Comparison of ENCODE assay signal across 23 cellular contexts in the genomic region with DNA sequence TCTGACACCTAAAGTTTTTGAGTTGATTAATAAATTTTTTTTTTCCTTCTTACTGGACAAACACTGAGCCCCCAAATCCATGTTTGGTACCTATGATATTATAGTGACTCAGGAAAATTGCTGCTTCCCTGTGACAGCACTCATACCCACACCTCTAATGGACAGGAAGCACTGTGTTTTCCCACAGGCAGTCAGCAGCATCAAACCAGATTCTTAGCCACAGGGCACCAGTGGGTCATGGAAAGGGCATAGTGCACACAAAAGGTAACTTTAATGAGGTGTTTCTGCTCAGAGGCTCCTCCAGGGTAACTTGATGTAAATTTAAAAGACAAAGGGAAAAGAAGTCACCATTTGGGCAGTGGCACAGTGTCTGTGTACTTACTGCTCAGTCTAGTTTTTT. TPM values are rescaled to one million over a fixed set of nuclear protein-coding genes. Genes with fewer than 3 reads are reported as not detected.
DNase-seq lines count a peak whose midpoint lies in the region; ATAC-seq and TF ChIP-seq lines count a peak whose summit lies in the region.
"Had no signal": no experiment of that assay in that cellular context is flagged by ENCODE, and none has a peak within 500 bp of the region (broad histone marks: within the 10 kb centered on the region; RNA-seq: fewer than 3 reads in every experiment).

No MANE protein-coding gene starts in this region.

- H3K4me3 ChIP-seq in PC-3 (ENCODE audit: low read length) (no peak overlapping the region), esophagus squamous epithelium (no peak overlapping the region), vagina (no peak overlapping the region)
- H3K4me3 ChIP-seq: cardiac muscle cell, HAP-1, right atrium auricular region had no signal

- H3K9me3 ChIP-seq in PC-3 (ENCODE audit: low read length) (no peaks in the 10 kb centered on the region), esophagus squamous epithelium (no peaks in the 10 kb centered on the region), vagina (no peaks in the 10 kb centered on the region)
- H3K9me3 ChIP-seq: HAP-1, right atrium auricular region had no signal

- H3K9ac ChIP-seq in PC-3 (ENCODE audit: low read length), result peak overlapping the region; percentile 90

- ATAC-seq in PC-3, result peak; percentile 83
- no peak for ATAC-seq in HG03342 (IDR thresholded peaks at IDR 0.05; ENCODE audit: unreplicated experiment)
- ATAC-seq in HG03280 (IDR thresholded peaks at IDR 0.05; ENCODE audit: unreplicated experiment), result no peak
- ATAC-seq in GM19452 (IDR thresholded peaks at IDR 0.05; ENCODE audit: unreplicated experiment), result no peak
- ATAC-seq: activated naive CD8-positive, alpha-beta T cell treated with anti-CD3 and anti-CD28 coated beads, Interleukin-2, amount 50 U/mL, for 24 hours; left cardiac atrium had no signal

- peak overlapping the region; percentile 17; the same call in 1 of the 2 replicates for H3K4me2 ChIP-seq in PC-3 (ENCODE audit: low read length)

- H3K27me3 ChIP-seq in PC-3 (ENCODE audit: low read length) (no peaks in the 10 kb centered on the region), esophagus squamous epithelium (no peaks in the 10 kb centered on the region), vagina (no peaks in the 10 kb centered on the region)
- H3K27me3 ChIP-seq: cardiac muscle cell, right atrium auricular region had no signal

- no peaks in the 10 kb centered on the region for H4K20me1 ChIP-seq in PC-3 (ENCODE audit: low read length)

- H3K36me3 ChIP-seq in PC-3 (ENCODE audit: low read depth, low read length) (no peaks in the 10 kb centered on the region), esophagus squamous epithelium (no peaks in the 10 kb centered on the region), vagina (no peaks in the 10 kb centered on the region)
- H3K36me3 ChIP-seq: cardiac muscle cell, HAP-1, right atrium auricular region had no signal

- intact Hi-C loops in PC-3 (cut with micrococcal nuclease), result no loop called here
- intact Hi-C loops in esophagus squamous epithelium (cut with DNase I), result no loop called here
- intact Hi-C loops in vagina (cut with DNase I), result no loop called here

- peaks cover 18% of the 10 kb centered on the region for H3K4me1 ChIP-seq in PC-3 (ENCODE audit: insufficient read depth, low read length)
- peaks cover 0 to 36% (median 2%) of the 10 kb centered on the region in 3 donors for H3K4me1 ChIP-seq in esophagus squamous epithelium
- no peaks in the 10 kb centered on the region for H3K4me1 ChIP-seq in vagina
- H3K4me1 ChIP-seq: HAP-1, right atrium auricular region had no signal

- H3F3A ChIP-seq in PC-3 (ENCODE audit: low read length, unreplicated experiment), result no peaks in the 10 kb centered on the region

- CTCF ChIA-PET in PC-3 (lab: Charles Lee), result no interaction called here

- no peaks in the 10 kb centered on the region for H3K79me2 ChIP-seq in PC-3 (ENCODE audit: low read length)

- TF ChIP-seq POLR2A in esophagus squamous epithelium (IDR thresholded peaks at IDR 0.05), result no peak
- TF ChIP-seq POLR2A in vagina (IDR thresholded peaks at IDR 0.05), result no peak

- peak overlapping the region; percentile 97 for H3K27ac ChIP-seq in PC-3 (ENCODE audit: low read length)
- H3K27ac ChIP-seq in esophagus squamous epithelium, result peak overlapping the region in 3 of 4 donors; percentile 75 to 83 (median 78)
- no peak overlapping the region for H3K27ac ChIP-seq in vagina
- H3K27ac ChIP-seq: cardiac muscle cell, right atrium auricular region had no signal

- H2AFZ ChIP-seq in PC-3 (ENCODE audit: low read length), result no peak overlapping the region

- no peaks in the 10 kb centered on the region for H3K9me2 ChIP-seq in PC-3 (replicated peaks; ENCODE audit: low read length)

- DNase-seq in AG08395 (ENCODE audit: low spot score) (peak; percentile 28), H4 (ENCODE audit: low spot score) (peak; percentile 33), PC-3 (peak; percentile 84), esophagus squamous epithelium (lab: John Stamatoyannopoulos, UW) (no peak), vagina (ENCODE audit: extremely low spot score in 2 of 2) (no peak)
- DNase-seq: activated CD4-positive, alpha-beta T cell treated with anti-CD3 and anti-CD28 coated beads for 48 hours; activated naive CD8-positive, alpha-beta T cell treated with anti-CD3 and anti-CD28 coated beads, Interleukin-2, amount 50 U/mL, for 24 hours; DMS153; left cardiac atrium; mesenchymal stem cell; MM.1S; naive B cell; NCI-H1436; NCI-H526 treated with DMSO at 0.1 percent for 48 hours; SHP77 had no signal

- BruUV-seq in PC-3 (replicated peaks; lab: Mats Ljungman, UMichigan), result no TSS peak

- POLR2A ChIA-PET in PC-3 (lab: Charles Lee; ENCODE audit: unreplicated experiment), result no interaction called here

- no peak for TF ChIP-seq CTCF in PC-3 (conservative IDR thresholded peaks at IDR 0.05; ENCODE audit: low read depth, low read length)
- TF ChIP-seq CTCF in esophagus squamous epithelium (IDR thresholded peaks at IDR 0.05), result no peak
- TF ChIP-seq CTCF in vagina (IDR thresholded peaks at IDR 0.05), result no peak

RNA-seq across cellular contexts. Expression of gene SERPINB11, which starts 34.1 kb away (rescaled TPM):
- total RNA-seq in H4 (2014; rRNA removed; shearing (Covaris generic)), result not detected in 2 replicates
- total RNA-seq in PC-3 (2014; rRNA removed) (not detected in 2 replicates), esophagus squamous epithelium (10 to 100 TPM in 3 of 4 donors, 1 to 10 TPM in 1; 2.1 to 85.9 (median 13.7) TPM), vagina (8.6 TPM)
- total RNA-seq: cardiac muscle cell, left cardiac atrium, omental fat pad, right atrium auricular region, ureter had no signal

RNA-seq across cellular contexts. Expression of gene SERPINB7, which starts 38.4 kb away (rescaled TPM):
- total RNA-seq in H4 (2014; rRNA removed; shearing (Covaris generic)), result 1.3 TPM in 1 of 2 replicates, not detected in the other
- total RNA-seq in PC-3 (2014; rRNA removed), result 71.9 and 74.5 TPM in 2 replicates
- total RNA-seq in esophagus squamous epithelium, result 1 to 10 TPM in 2 of 4 donors, under 1 TPM in 1, not detected in 1; 0.21 to 1.6 (median 1.1) TPM
- total RNA-seq in vagina, result 0.49 TPM
- total RNA-seq: cardiac muscle cell, left cardiac atrium, ureter had no signal

Comparison
In these comparisons a context has a peak if more than half of its experiments do, and no peak if none do; other contexts are left out.
1. DNase-seq: peak in AG08395 (single experiment), H4 (single experiment) and PC-3 (single experiment); none in esophagus squamous epithelium (single experiment) and vagina (0 of 2).
2. RNA of gene SERPINB7, which starts 38.4 kb away (total RNA-seq): 71.9 to 74.5 TPM in PC-3; 1.3 TPM in H4, 0.21 to 1.6 TPM in esophagus squamous epithelium and 0.49 TPM in vagina (single experiment); every median in the first group is over 10 times any median in the second.